Comparison of ENCODE assay signal across 21 cellular contexts in the genomic region with DNA sequence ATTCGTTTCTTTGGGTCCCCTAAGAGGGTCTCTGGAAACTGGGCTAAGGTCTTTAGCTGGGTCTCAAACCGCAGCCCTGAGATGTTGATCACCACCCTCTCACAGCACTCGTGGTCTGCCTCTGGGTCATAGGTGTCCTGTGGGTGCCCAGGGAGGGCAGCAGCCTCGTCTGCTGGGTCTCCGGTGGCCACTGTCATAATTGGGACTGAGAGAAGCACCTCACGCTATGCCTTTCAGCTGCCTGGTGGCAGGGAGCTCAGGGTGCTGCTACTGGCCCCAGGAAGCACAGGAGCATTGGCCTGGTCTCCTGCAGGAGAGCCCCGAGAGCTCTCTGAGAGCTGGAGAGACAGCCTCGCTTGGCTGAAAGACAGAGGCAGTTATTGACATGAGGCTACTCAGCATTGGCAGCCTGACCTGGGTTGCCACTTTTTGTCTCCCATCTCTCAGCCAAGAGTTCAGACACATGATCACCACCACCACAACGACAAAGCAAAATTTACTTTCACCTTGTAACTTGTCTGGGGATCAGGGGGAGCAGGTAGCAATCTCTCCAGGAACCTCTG. TPM values are rescaled to one million over a fixed set of nuclear protein-coding genes. Genes with fewer than 3 reads are reported as not detected.
DNase-seq lines count a peak whose midpoint lies in the region; ATAC-seq lines count a peak whose summit lies in the region.
"Had no signal": no experiment of that assay in that cellular context is flagged by ENCODE, and none has a peak within 500 bp of the region (broad histone marks: within the 10 kb centered on the region; RNA-seq: fewer than 3 reads in every experiment).

No MANE protein-coding gene starts in this region.

- DNase-seq in CD4-positive, CD25-positive, alpha-beta regulatory T cell: no peak
- no peak for DNase-seq in SK-N-MC (ENCODE audit: low read depth, low spot score)
- DNase-seq in medulla oblongata (ENCODE audit: extremely low spot score): peak; percentile 54
- peak; percentile 46 for DNase-seq in pons (ENCODE audit: low spot score)
- DNase-seq in NOMO-1 treated with dmso at 0.1 percent for 144 hours (lab: John Stamatoyannopoulos, UW; ENCODE audit: unreplicated experiment): no peak
- DNase-seq in ACHN: no peak
- DNase-seq in effector memory CD4-positive, alpha-beta T cell: no peak
- no peak for DNase-seq in NCI-H2196 (lab: John Stamatoyannopoulos, UW; ENCODE audit: unreplicated experiment)
- DNase-seq: AML-193, Calu3, GM23248, MM.1S, NCI-H1092 treated with DMSO at 0.1 percent for 48 hours, NCI-H1694, NCI-H2081 treated with DMSO at 0.1 percent for 48 hours, SHP77, SK-N-SH had no signal

- H3K36me3 ChIP-seq in CD4-positive, CD25-positive, alpha-beta regulatory T cell (ENCODE audit: control insufficient read depth, insufficient read depth, low read length): no peaks in the 10 kb centered on the region
- H3K36me3 ChIP-seq in SK-N-MC (ENCODE audit: insufficient read depth, low read length): peaks cover 41% of the 10 kb centered on the region
- no peaks in the 10 kb centered on the region for H3K36me3 ChIP-seq in effector memory CD4-positive, alpha-beta T cell (ENCODE audit: control insufficient read depth, insufficient read depth, low read length)
- H3K36me3 ChIP-seq: HAP-1 had no signal

- in situ Hi-C loops in ACHN (cut with HindIII; ENCODE audit: low pct_ligation_motif_present, low pct_unique_long_range_greater_than_20kb, low sequenced_read_pairs): no loop called here

- H3K4me3 ChIP-seq in CD4-positive, CD25-positive, alpha-beta regulatory T cell (ENCODE audit: low read depth, low read length): no peak overlapping the region
- H3K4me3 ChIP-seq in SK-N-MC: peak overlapping the region; percentile 94
- no peak overlapping the region for H3K4me3 ChIP-seq in effector memory CD4-positive, alpha-beta T cell (ENCODE audit: insufficient read depth, low read depth, low read length, poor library complexity, severe bottlenecking)
- H3K4me3 ChIP-seq: GM12878, GM23248, HAP-1 had no signal

- peaks cover 29% of the 10 kb centered on the region for H3K4me1 ChIP-seq in CD4-positive, CD25-positive, alpha-beta regulatory T cell (ENCODE audit: control insufficient read depth, insufficient read depth, low read length, poor library complexity, severe bottlenecking)
- H3K4me1 ChIP-seq in effector memory CD4-positive, alpha-beta T cell (ENCODE audit: control insufficient read depth, insufficient read depth, low read length, poor library complexity, severe bottlenecking): peaks cover 15% of the 10 kb centered on the region
- H3K4me1 ChIP-seq: HAP-1 had no signal

- H3K9me3 ChIP-seq in CD4-positive, CD25-positive, alpha-beta regulatory T cell (ENCODE audit: control insufficient read depth in 2 of 2, low read length in 2 of 2): no peaks in the 10 kb centered on the region
- no peaks in the 10 kb centered on the region for H3K9me3 ChIP-seq in SK-N-MC (ENCODE audit: low read depth, low read length)
- H3K9me3 ChIP-seq in effector memory CD4-positive, alpha-beta T cell (ENCODE audit: control insufficient read depth, low read length): no peaks in the 10 kb centered on the region
- H3K9me3 ChIP-seq: HAP-1, SK-N-SH had no signal

- peak overlapping the region in 3 of 4 donors; percentile 29 to 75 (median 29) for H3K4me3 Mint-ChIP-seq in CD4-positive, CD25-positive, alpha-beta regulatory T cell

- H3K27me3 Mint-ChIP-seq in CD4-positive, CD25-positive, alpha-beta regulatory T cell: peaks cover 61% of the 10 kb centered on the region

- H3K36me3 Mint-ChIP-seq in CD4-positive, CD25-positive, alpha-beta regulatory T cell: peaks cover 7% of the 10 kb centered on the region

- no peak overlapping the region for H3K27ac Mint-ChIP-seq in CD4-positive, CD25-positive, alpha-beta regulatory T cell

- peaks cover 32% of the 10 kb centered on the region for H3K27me3 ChIP-seq in CD4-positive, CD25-positive, alpha-beta regulatory T cell (ENCODE audit: control insufficient read depth, insufficient read depth, low read length)
- H3K27me3 ChIP-seq in effector memory CD4-positive, alpha-beta T cell (replicated peaks; ENCODE audit: control insufficient read depth, insufficient read depth, low read length, poor library complexity, severe bottlenecking): peaks cover 37% of the 10 kb centered on the region

- H3K4me1 Mint-ChIP-seq in CD4-positive, CD25-positive, alpha-beta regulatory T cell: peaks cover 0 to 20% (median 3%) of the 10 kb centered on the region in 4 donors

- peaks cover 0 to 2% (median 0%) of the 10 kb centered on the region in 7 donors for H3K9me3 Mint-ChIP-seq in CD4-positive, CD25-positive, alpha-beta regulatory T cell

- no peak for ATAC-seq in CD4-positive, CD25-positive, alpha-beta regulatory T cell (ENCODE audit: low read depth in 2 of 2)
- ATAC-seq: GM12878 had no signal

- H3K27ac ChIP-seq in CD4-positive, CD25-positive, alpha-beta regulatory T cell (ENCODE audit: insufficient read depth, low read length, poor library complexity, severe bottlenecking): no peak overlapping the region
- H3K27ac ChIP-seq in SK-N-MC: no peak overlapping the region
- no peak overlapping the region for H3K27ac ChIP-seq in effector memory CD4-positive, alpha-beta T cell (ENCODE audit: insufficient read depth, low read length, poor library complexity, severe bottlenecking)
- H3K27ac ChIP-seq: GM23248 had no signal

- peak overlapping the region; percentile 11 for H3K9ac ChIP-seq in SK-N-MC (ENCODE audit: insufficient read length)
- H3K9ac ChIP-seq: GM23248, SK-N-SH had no signal

RNA-seq across cellular contexts. Expression of gene KCNA2, which starts 1.5 kb away (rescaled TPM):
- 5.8 TPM for total RNA-seq in CD4-positive, CD25-positive, alpha-beta regulatory T cell
- polyA plus RNA-seq in CD4-positive, CD25-positive, alpha-beta regulatory T cell: 1 to 10 TPM in 1 of 4 donors, under 1 TPM in 3; 0.50 to 1.5 (median 0.62) TPM
- total RNA-seq: Calu3, GM23248, LHCN-M2, NCI-H460 had no signal
- polyA plus RNA-seq: GM23248, SK-N-SH had no signal

Comparison
In these comparisons a context has a peak if more than half of its experiments do, and no peak if none do; other contexts are left out.
1. DNase-seq: peak in medulla oblongata (single experiment) and pons (single experiment); none in CD4-positive, CD25-positive, alpha-beta regulatory T cell (0 of 3), SK-N-MC (single experiment), NOMO-1 treated with dmso at 0.1 percent for 144 hours (single experiment), ACHN (single experiment), effector memory CD4-positive, alpha-beta T cell (0 of 3) and NCI-H2196 (single experiment).